ENCODE assay signal across 25 cellular contexts in genomic region chr3:104180906-104181305, GRCh38.
"Had no signal": no experiment of that assay in that cellular context is flagged by ENCODE, and none has a peak within 500 bp of the region (broad histone marks: within the 10 kb centered on the region; RNA-seq: fewer than 3 reads in every experiment).

No MANE protein-coding gene starts in this region.

- H3K4me2 ChIP-seq: neural progenitor cell had no signal

- H3K4me1 Mint-ChIP-seq: activated T-helper 17 cell treated with anti-CD3 and anti-CD28 coated beads, Interleukin-2, amount 50 U/mL, for 72 hours; endodermal cell; mesothelial cell of epicardium; naive thymus-derived CD8-positive, alpha-beta T cell; neural progenitor cell had no signal

- H3K27me3 Mint-ChIP-seq: activated T-helper 17 cell treated with anti-CD3 and anti-CD28 coated beads, Interleukin-2, amount 50 U/mL, for 72 hours; naive thymus-derived CD8-positive, alpha-beta T cell; progenitor cell of endocrine pancreas had no signal

- ATAC-seq: activated naive CD4-positive, alpha-beta T cell treated with anti-CD3 and anti-CD28 coated beads, Interleukin-2, amount 50 U/mL, for 72 hours; activated T-helper 17 cell treated with anti-CD3 and anti-CD28 coated beads, Interleukin-2, amount 50 U/mL, for 72 hours; gastroesophageal sphincter; left ventricle myocardium superior; naive thymus-derived CD8-positive, alpha-beta T cell; WTC11 had no signal

- DNase-seq: activated T-cell treated with anti-CD3 and anti-CD28 coated beads, Interleukin-2, amount 50 U/mL, for 1 hour; adrenal gland; cortex of kidney; endodermal cell; head of caudate nucleus; hypothalamus; left ventricle myocardium superior; mammary epithelial cell; naive thymus-derived CD8-positive, alpha-beta T cell; retina; spleen; stimulated activated CD4-positive, alpha-beta T cell treated with anti-CD3 and anti-CD28 coated beads, Interleukin-4, amount 100 ng/mL, for 1 hour; stimulated activated naive CD4-positive, alpha-beta T cell; T1000 had no signal

- H3K4me1 ChIP-seq: adrenal gland, ascending aorta, gastroesophageal sphincter, neural progenitor cell, spleen had no signal

- H3K9me3 ChIP-seq: adrenal gland, ascending aorta, gastroesophageal sphincter, spleen, thoracic aorta had no signal

- H2AFZ ChIP-seq: neural progenitor cell had no signal

- H3K9me3 Mint-ChIP-seq: activated T-helper 17 cell treated with anti-CD3 and anti-CD28 coated beads, Interleukin-2, amount 50 U/mL, for 72 hours; neural progenitor cell; type B pancreatic cell had no signal

- H3K4me3 Mint-ChIP-seq: activated T-helper 17 cell treated with anti-CD3 and anti-CD28 coated beads, Interleukin-2, amount 50 U/mL, for 72 hours; endodermal cell; mesothelial cell of epicardium; naive thymus-derived CD8-positive, alpha-beta T cell; neural progenitor cell; type B pancreatic cell; WTC11 had no signal

- H3K36me3 Mint-ChIP-seq: activated naive CD4-positive, alpha-beta T cell treated with anti-CD3 and anti-CD28 coated beads, Interleukin-2, amount 50 U/mL, for 72 hours; mesothelial cell of epicardium; naive thymus-derived CD8-positive, alpha-beta T cell; neural progenitor cell; type B pancreatic cell; WTC11 had no signal

- H3K27ac ChIP-seq: adrenal gland, ascending aorta, epithelial cell of prostate, gastroesophageal sphincter, neural progenitor cell, spleen, thoracic aorta had no signal

- H3K36me3 ChIP-seq: adrenal gland, ascending aorta, gastroesophageal sphincter, neural progenitor cell, spleen, thoracic aorta had no signal

- H3K27me3 ChIP-seq: adrenal gland, ascending aorta, gastroesophageal sphincter, neural progenitor cell, spleen had no signal

- H3K27ac Mint-ChIP-seq: activated naive CD4-positive, alpha-beta T cell treated with anti-CD3 and anti-CD28 coated beads, Interleukin-2, amount 50 U/mL, for 72 hours; activated T-helper 17 cell treated with anti-CD3 and anti-CD28 coated beads, Interleukin-2, amount 50 U/mL, for 72 hours; endodermal cell; mesothelial cell of epicardium; naive thymus-derived CD8-positive, alpha-beta T cell; neural progenitor cell; progenitor cell of endocrine pancreas; type B pancreatic cell; WTC11 had no signal

- H3K9ac ChIP-seq: neural progenitor cell had no signal

- H3K4me3 ChIP-seq: adrenal gland, ascending aorta, gastroesophageal sphincter, neural progenitor cell, spleen, thoracic aorta had no signal
